Comparison of ENCODE assay signal across 26 cellular contexts in genomic region chrX:65878456-65878855, GRCh38.
DNase-seq lines count a peak whose midpoint lies in the region; ATAC-seq, FAIRE-seq and TF ChIP-seq lines count a peak whose summit lies in the region.
"Had no signal": no experiment of that assay in that cellular context is flagged by ENCODE, and none has a peak within 500 bp of the region (broad histone marks: within the 10 kb centered on the region; RNA-seq: fewer than 3 reads in every experiment).

No MANE protein-coding gene starts in this region.

- no peaks in the 10 kb centered on the region for H3K36me3 Mint-ChIP-seq in activated T-cell treated with anti-CD3 and anti-CD28 coated beads, Interleukin-2, amount 50 U/mL, for 72 hours (ENCODE audit: insufficient read depth in 2 of 2)
- peaks cover 4% of the 10 kb centered on the region for H3K36me3 Mint-ChIP-seq in activated CD8-positive, alpha-beta T cell treated with anti-CD3 and anti-CD28 coated beads, Interleukin-2, amount 10 ng/mL, durations not matched to agents 7 days and 5 days (ENCODE audit: low read depth)
- H3K36me3 Mint-ChIP-seq in astrocyte (ENCODE audit: low read depth, unreplicated experiment) (no peaks in the 10 kb centered on the region), naive B cell (no peaks in the 10 kb centered on the region), Caco-2 (ENCODE audit: insufficient read depth, unreplicated experiment) (no peaks in the 10 kb centered on the region)
- H3K36me3 Mint-ChIP-seq: CD14-positive monocyte had no signal

- H3K27me3 ChIP-seq in astrocyte (ENCODE audit: insufficient read depth, low read length): no peaks in the 10 kb centered on the region
- no peaks in the 10 kb centered on the region for H3K27me3 ChIP-seq in uterus
- H3K27me3 ChIP-seq in Caco-2 (replicated peaks; ENCODE audit: control insufficient read depth, insufficient read depth, low read length): no peaks in the 10 kb centered on the region
- H3K27me3 ChIP-seq: BE2C had no signal

- H4K20me1 ChIP-seq in astrocyte (ENCODE audit: insufficient read depth, low read length): no peaks in the 10 kb centered on the region
- H4K20me1 ChIP-seq: BLaER1 treated with 17β-estradiol and CSF1 and Interleukin-3, amounts not matched to agents 10 nM and 100 nM had no signal

- peaks cover 28% of the 10 kb centered on the region for H3K27me3 Mint-ChIP-seq in activated T-cell treated with anti-CD3 and anti-CD28 coated beads, Interleukin-2, amount 50 U/mL, for 72 hours (ENCODE audit: low read depth)
- H3K27me3 Mint-ChIP-seq in activated CD8-positive, alpha-beta T cell treated with anti-CD3 and anti-CD28 coated beads, Interleukin-2, amount 10 ng/mL, durations not matched to agents 7 days and 5 days (ENCODE audit: low read depth): no peaks in the 10 kb centered on the region
- peaks cover 3% of the 10 kb centered on the region for H3K27me3 Mint-ChIP-seq in astrocyte (ENCODE audit: low read depth, unreplicated experiment)
- H3K27me3 Mint-ChIP-seq in naive B cell: peaks cover 0 to 30% (median 0%) of the 10 kb centered on the region in 3 donors
- H3K27me3 Mint-ChIP-seq in Caco-2 (ENCODE audit: insufficient read depth, unreplicated experiment): no peaks in the 10 kb centered on the region
- H3K27me3 Mint-ChIP-seq: CD4-positive, alpha-beta T cell had no signal

- no peak for ATAC-seq in activated T-cell treated with anti-CD3 and anti-CD28 coated beads, Interleukin-2, amount 50 U/mL, for 72 hours (replicated peaks in 1 of 2)
- ATAC-seq in activated CD8-positive, alpha-beta T cell treated with anti-CD3 and anti-CD28 coated beads, Interleukin-2, amount 10 ng/mL, durations not matched to agents 7 days and 5 days: no peak
- ATAC-seq in naive B cell (ENCODE audit: low read depth in 2 of 2): no peak
- no peak for ATAC-seq in GM21529 (IDR thresholded peaks at IDR 0.05; ENCODE audit: unreplicated experiment)
- ATAC-seq: GM12878 had no signal

- TF ChIP-seq CTCF in astrocyte (IDR thresholded peaks at IDR 0.05; ENCODE audit: insufficient read depth, low read depth, low read length): no peak
- TF ChIP-seq CTCF in uterus (IDR thresholded peaks at IDR 0.05): no peak
- no peak for TF ChIP-seq CTCF in Caco-2 (IDR thresholded peaks at IDR 0.05; ENCODE audit: insufficient read depth in 1 of 2, low read depth in 1 of 2, low read length in 1 of 2, severe bottlenecking in 1 of 2, unreplicated experiment in 1 of 2)

- H3K4me3 ChIP-seq in astrocyte (ENCODE audit: insufficient read depth, low read depth, low read length): no peak overlapping the region
- H3K4me3 ChIP-seq in uterus: no peak overlapping the region
- H3K4me3 ChIP-seq in Caco-2 (ENCODE audit: low read depth, low read length): no peak overlapping the region
- H3K4me3 ChIP-seq: BLaER1 treated with 17β-estradiol and CSF1 and Interleukin-3, amounts not matched to agents 10 nM and 100 nM; GM12878; HAP-1 had no signal

- H3K9ac ChIP-seq in astrocyte (ENCODE audit: low read length): no peak overlapping the region
- H3K9ac ChIP-seq: BLaER1 treated with 17β-estradiol and CSF1 and Interleukin-3, amounts not matched to agents 10 nM and 100 nM had no signal

- H3K9me3 ChIP-seq in astrocyte (ENCODE audit: insufficient read depth, low read depth, low read length) (no peaks in the 10 kb centered on the region), uterus (no peaks in the 10 kb centered on the region), Caco-2 (no peaks in the 10 kb centered on the region)
- H3K9me3 ChIP-seq: BE2C, HAP-1 had no signal

- peak; percentile 60 for FAIRE-seq in astrocyte (lab: Jason Lieb, UNC)
- FAIRE-seq: A204.1, GM12878, GM19239, H54 had no signal

- H3K4me3 Mint-ChIP-seq in activated T-cell treated with anti-CD3 and anti-CD28 coated beads, Interleukin-2, amount 50 U/mL, for 72 hours: no peak overlapping the region
- no peak overlapping the region for H3K4me3 Mint-ChIP-seq in activated CD8-positive, alpha-beta T cell treated with anti-CD3 and anti-CD28 coated beads, Interleukin-2, amount 10 ng/mL, durations not matched to agents 7 days and 5 days
- no peak overlapping the region for H3K4me3 Mint-ChIP-seq in astrocyte (ENCODE audit: unreplicated experiment)
- no peak overlapping the region for H3K4me3 Mint-ChIP-seq in naive B cell
- H3K4me3 Mint-ChIP-seq in Caco-2 (ENCODE audit: unreplicated experiment): no peak overlapping the region
- H3K4me3 Mint-ChIP-seq: CD14-positive monocyte; CD4-positive, alpha-beta T cell; CD8-positive, alpha-beta memory T cell; HFFc6 had no signal

- CTCF ChIA-PET in activated CD8-positive, alpha-beta T cell treated with anti-CD3 and anti-CD28 coated beads, Interleukin-2, amount 10 ng/mL, durations not matched to agents 7 days and 5 days (lab: Charles Lee): no interaction called here
- CTCF ChIA-PET in Caco-2 (lab: Charles Lee): no interaction called here

- BruUV-seq in Caco-2 (replicated peaks; lab: Mats Ljungman, UMichigan): no TSS peak

- no peak overlapping the region for H3K27ac ChIP-seq in astrocyte (ENCODE audit: low read depth, low read length)
- no peak overlapping the region for H3K27ac ChIP-seq in uterus
- H3K27ac ChIP-seq: 22Rv1; BLaER1 treated with 17β-estradiol and CSF1 and Interleukin-3, amounts not matched to agents 10 nM and 100 nM had no signal

- TF ChIP-seq POLR2A in uterus (IDR thresholded peaks at IDR 0.05): no peak

- H3K4me1 ChIP-seq in astrocyte (ENCODE audit: insufficient read depth, low read length): no peaks in the 10 kb centered on the region
- H3K4me1 ChIP-seq in uterus: no peaks in the 10 kb centered on the region
- H3K4me1 ChIP-seq in Caco-2: no peaks in the 10 kb centered on the region
- H3K4me1 ChIP-seq: BE2C, HAP-1 had no signal

- H3K4me1 Mint-ChIP-seq in activated T-cell treated with anti-CD3 and anti-CD28 coated beads, Interleukin-2, amount 50 U/mL, for 72 hours (ENCODE audit: low read depth): peaks cover 23% of the 10 kb centered on the region
- peaks cover 42% of the 10 kb centered on the region for H3K4me1 Mint-ChIP-seq in activated CD8-positive, alpha-beta T cell treated with anti-CD3 and anti-CD28 coated beads, Interleukin-2, amount 10 ng/mL, durations not matched to agents 7 days and 5 days (ENCODE audit: low read depth)
- H3K4me1 Mint-ChIP-seq in astrocyte (ENCODE audit: low read depth, unreplicated experiment) (peaks cover 1% of the 10 kb centered on the region), naive B cell (peaks cover 0 to 15% (median 4%) of the 10 kb centered on the region in 3 donors), Caco-2 (ENCODE audit: low read depth, unreplicated experiment) (no peaks in the 10 kb centered on the region)

- H3K9me3 Mint-ChIP-seq in activated T-cell treated with anti-CD3 and anti-CD28 coated beads, Interleukin-2, amount 50 U/mL, for 72 hours: no peaks in the 10 kb centered on the region
- peaks cover 3% of the 10 kb centered on the region for H3K9me3 Mint-ChIP-seq in activated CD8-positive, alpha-beta T cell treated with anti-CD3 and anti-CD28 coated beads, Interleukin-2, amount 10 ng/mL, durations not matched to agents 7 days and 5 days (ENCODE audit: insufficient read depth)
- H3K9me3 Mint-ChIP-seq in astrocyte (ENCODE audit: unreplicated experiment): peaks cover 2% of the 10 kb centered on the region
- peaks cover 0 to 7% (median 0%) of the 10 kb centered on the region in 7 donors for H3K9me3 Mint-ChIP-seq in naive B cell
- H3K9me3 Mint-ChIP-seq in Caco-2 (ENCODE audit: unreplicated experiment): no peaks in the 10 kb centered on the region
- H3K9me3 Mint-ChIP-seq: CD4-positive, alpha-beta T cell; HFFc6 had no signal

- H3K36me3 ChIP-seq in astrocyte (ENCODE audit: insufficient read depth, low read length): no peaks in the 10 kb centered on the region
- H3K36me3 ChIP-seq in uterus: no peaks in the 10 kb centered on the region
- H3K36me3 ChIP-seq in Caco-2 (ENCODE audit: control insufficient read depth, insufficient read depth, low read length): no peaks in the 10 kb centered on the region
- H3K36me3 ChIP-seq: BE2C; BLaER1 treated with 17β-estradiol and CSF1 and Interleukin-3, amounts not matched to agents 10 nM and 100 nM; HAP-1 had no signal

- POLR2A ChIA-PET in activated CD8-positive, alpha-beta T cell treated with anti-CD3 and anti-CD28 coated beads, Interleukin-2, amount 10 ng/mL, durations not matched to agents 7 days and 5 days (lab: Charles Lee): no interaction called here
- POLR2A ChIA-PET in Caco-2 (lab: Charles Lee): no interaction called here

- peak overlapping the region; percentile 47 for H3K27ac Mint-ChIP-seq in activated T-cell treated with anti-CD3 and anti-CD28 coated beads, Interleukin-2, amount 50 U/mL, for 72 hours
- peak overlapping the region; percentile 24 for H3K27ac Mint-ChIP-seq in activated CD8-positive, alpha-beta T cell treated with anti-CD3 and anti-CD28 coated beads, Interleukin-2, amount 10 ng/mL, durations not matched to agents 7 days and 5 days
- H3K27ac Mint-ChIP-seq in astrocyte (ENCODE audit: unreplicated experiment) (no peak overlapping the region), naive B cell (peak overlapping the region in 4 of 6 donors; percentile 5 to 84 (median 36)), Caco-2 (ENCODE audit: unreplicated experiment) (no peak overlapping the region)
- H3K27ac Mint-ChIP-seq: CD14-positive monocyte; CD4-positive, alpha-beta T cell; CD8-positive, alpha-beta memory T cell; HFFc6 had no signal

- H3K79me2 ChIP-seq in astrocyte (ENCODE audit: insufficient read depth, low read length): no peaks in the 10 kb centered on the region

- no peak for DNase-seq in activated T-cell treated with anti-CD3 and anti-CD28 coated beads, Interleukin-2, amount 50 U/mL, for 72 hours
- DNase-seq in activated T-cell treated with anti-CD3 and anti-CD28 coated beads, Interleukin-2, amount 50 U/mL, for 1 hour: no peak
- no peak for DNase-seq in activated CD8-positive, alpha-beta T cell treated with anti-CD3 and anti-CD28 coated beads, Interleukin-2, amount 10 ng/mL, durations not matched to agents 7 days and 5 days
- no peak for DNase-seq in astrocyte (ENCODE audit: low read depth)
- DNase-seq in naive B cell: no peak
- DNase-seq in uterus: no peak
- no peak for DNase-seq in Caco-2
- DNase-seq: AML-193; BE2C; Calu3; CD4-positive, alpha-beta T cell; CD8-positive, alpha-beta memory T cell; DMS53; DMS79 treated with DMSO at 0.1 percent for 48 hours; GDM1; GOT3; HFFc6 had no signal

- H2AFZ ChIP-seq in astrocyte (ENCODE audit: low read depth, low read length): no peak overlapping the region

- intact Hi-C loops in uterus (cut with DNase I; ENCODE audit: low total_unique reads) (no loop called here), Caco-2 (cut with micrococcal nuclease; ENCODE audit: unreplicated experiment) (no loop called here)

- H3K4me2 ChIP-seq in astrocyte (ENCODE audit: low read length): no peak overlapping the region
- H3K4me2 ChIP-seq: BLaER1 treated with 17β-estradiol and CSF1 and Interleukin-3, amounts not matched to agents 10 nM and 100 nM had no signal

Comparison
In these comparisons a context has a peak if more than half of its experiments do, and no peak if none do; other contexts are left out.
1. H3K27ac Mint-ChIP-seq: peak in activated T-cell treated with anti-CD3 and anti-CD28 coated beads, Interleukin-2, amount 50 U/mL, for 72 hours (single experiment), activated CD8-positive, alpha-beta T cell treated with anti-CD3 and anti-CD28 coated beads, Interleukin-2, amount 10 ng/mL, durations not matched to agents 7 days and 5 days (single experiment) and naive B cell (4 of 6); none in astrocyte (single experiment) and Caco-2 (single experiment).